In genomic region chr2:137865954-137866540, GRCh38 we compare ENCODE assay signal across 8 cellular contexts.
A peak's percentile ranks its signal among the peaks of the same experiment; 100 is the strongest.
DNase-seq lines count a peak whose midpoint lies in the region; ATAC-seq and TF ChIP-seq lines count a peak whose summit lies in the region.

No MANE protein-coding gene starts in this region.

- ATAC-seq in GM19023 (IDR thresholded peaks at IDR 0.05; ENCODE audit: unreplicated experiment) (peak; percentile 63), HG03378 (IDR thresholded peaks at IDR 0.05; ENCODE audit: unreplicated experiment) (peak; percentile 59), natural killer cell (no peak)

- intact Hi-C loops in natural killer cell (cut with micrococcal nuclease) = loop anchor here (1.0 kb wide), 1 partner anchor 961 kb away; no protein-coding TSS in a partner anchor

- H3K27me3 Mint-ChIP-seq in natural killer cell (ENCODE audit: low read depth in 2 of 2) = no peaks in the 10 kb centered on the region

- H3K4me3 ChIP-seq in foreskin fibroblast (ENCODE audit: low read depth in 1 of 2, low read length in 2 of 2) (no peak overlapping the region), skeletal muscle cell (ENCODE audit: low read depth, low read length) (no peak overlapping the region)

- TF ChIP-seq CTCF in foreskin fibroblast (IDR thresholded peaks at IDR 0.05; ENCODE audit: low read depth, low read length) = peak; percentile 70
- TF ChIP-seq CTCF in natural killer cell (IDR thresholded peaks at IDR 0.05) = no peak

- no peaks in the 10 kb centered on the region for H3K9me3 Mint-ChIP-seq in natural killer cell

- no peaks in the 10 kb centered on the region for H3K36me3 Mint-ChIP-seq in natural killer cell

- DNase-seq in COLO668 (lab: John Stamatoyannopoulos, UW; ENCODE audit: unreplicated experiment) (peak; percentile 67), NCI-H748 (lab: John Stamatoyannopoulos, UW; ENCODE audit: unreplicated experiment) (peak; percentile 65), foreskin fibroblast (peak; percentile 10 to 59), skeletal muscle cell (ENCODE audit: low read depth) (peak; percentile 0), natural killer cell (no peak)
- DNase-seq in activated CD8-positive, alpha-beta memory T cell treated with anti-CD3 and anti-CD28 coated beads, Interleukin-2, amount 50 U/mL, for 48 hours = peak; percentile 57

- no peak overlapping the region for H3K27ac Mint-ChIP-seq in natural killer cell

- no peak overlapping the region for H3K4me3 Mint-ChIP-seq in natural killer cell

- H3K4me1 Mint-ChIP-seq in natural killer cell = no peaks in the 10 kb centered on the region

Comparison
In these comparisons a context has a peak if more than half of its experiments do, and no peak if none do; other contexts are left out.
1. ATAC-seq: peak in GM19023 (single experiment) and HG03378 (single experiment); none in natural killer cell (0 of 3).